ENCODE assay signal across 8 cellular contexts in the genomic region with DNA sequence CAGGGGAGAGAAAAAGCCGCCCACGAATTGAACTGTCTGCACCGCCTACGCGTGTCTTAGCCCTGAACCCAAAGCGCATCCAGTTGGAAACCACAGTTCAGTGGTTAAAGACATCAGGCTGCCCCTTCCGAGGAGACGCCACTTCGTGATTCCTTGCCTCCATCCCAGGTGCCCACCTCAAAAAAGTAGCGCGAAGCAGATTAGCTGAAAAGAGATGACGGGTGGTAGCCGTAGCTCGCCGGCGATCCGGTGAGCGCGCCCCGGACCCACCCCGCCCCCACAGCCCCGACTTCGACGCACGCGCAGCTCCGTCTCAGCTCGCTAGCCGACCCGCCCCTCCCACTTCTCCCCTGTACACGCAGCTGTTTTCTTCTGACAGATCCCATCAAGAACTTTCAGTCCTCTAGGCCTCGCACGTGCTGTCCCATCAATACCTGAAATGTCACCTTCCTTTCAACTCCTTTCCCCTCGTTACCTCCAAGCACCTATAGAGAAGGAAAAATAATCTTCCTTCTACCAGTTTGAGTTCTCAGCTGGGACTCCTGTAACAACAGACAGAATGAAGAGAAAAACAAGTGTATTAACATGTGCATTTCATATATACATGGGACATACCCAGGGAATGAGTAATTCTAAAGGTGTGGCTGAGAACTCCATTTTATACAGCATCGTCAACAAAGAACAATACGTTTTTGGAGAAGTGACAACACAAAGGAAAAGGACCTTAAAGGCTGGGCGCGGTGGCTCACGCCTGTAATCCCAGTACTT. TPM values are rescaled to one million over a fixed set of nuclear protein-coding genes. Genes with fewer than 3 reads are reported as not detected.
A peak's percentile ranks its signal among the peaks of the same experiment; 100 is the strongest.
DNase-seq lines count a peak whose midpoint lies in the region; ATAC-seq and TF ChIP-seq lines count a peak whose summit lies in the region.

No MANE protein-coding gene starts in this region.

- ATAC-seq in GM18520 (IDR thresholded peaks at IDR 0.05; ENCODE audit: unreplicated experiment) (peak; percentile 22), HG03095 (IDR thresholded peaks at IDR 0.05; ENCODE audit: unreplicated experiment) (peak; percentile 48)
- peak; percentile 39 to 44 for ATAC-seq in activated CD4-positive, CD25-positive, alpha-beta regulatory T cell treated with anti-CD3 and anti-CD28 coated beads, Interleukin-2, amount 50 U/mL, for 24 hours

- DNase-seq in NCI-H226 = peak; percentile 55
- peak; percentile 90 for DNase-seq in cerebellum (ENCODE audit: low spot score)
- peak; percentile 85 for DNase-seq in kidney glomerular epithelial cell (lab: John Stamatoyannopoulos, UW)
- DNase-seq in stimulated activated CD4-positive, alpha-beta T cell treated with anti-CD3 and anti-CD28 coated beads, Interleukin-15, amount 100 ng/mL, for 24 hours = peak; percentile 91

- no peak for TF ChIP-seq CTCF in 22Rv1 (IDR thresholded peaks at IDR 0.05)

- peak overlapping the region; percentile 86 for H3K27ac ChIP-seq in 22Rv1

RNA-seq across cellular contexts. Expression of a gene that starts 49.5 kb away (rescaled TPM):
- total RNA-seq in cerebellum = not detected

RNA-seq across cellular contexts. Expression of a gene that starts 54.7 kb away (rescaled TPM):
- total RNA-seq in cerebellum = 31.1 TPM

RNA-seq across cellular contexts. Expression of a gene that starts 57.5 kb away (rescaled TPM):
- not detected for total RNA-seq in cerebellum

Comparison
In these comparisons a context has a peak if more than half of its experiments do, and no peak if none do; other contexts are left out.
1. Peak in every context shown above with its lines: DNase-seq, ATAC-seq and H3K27ac ChIP-seq.